In the genomic region with DNA sequence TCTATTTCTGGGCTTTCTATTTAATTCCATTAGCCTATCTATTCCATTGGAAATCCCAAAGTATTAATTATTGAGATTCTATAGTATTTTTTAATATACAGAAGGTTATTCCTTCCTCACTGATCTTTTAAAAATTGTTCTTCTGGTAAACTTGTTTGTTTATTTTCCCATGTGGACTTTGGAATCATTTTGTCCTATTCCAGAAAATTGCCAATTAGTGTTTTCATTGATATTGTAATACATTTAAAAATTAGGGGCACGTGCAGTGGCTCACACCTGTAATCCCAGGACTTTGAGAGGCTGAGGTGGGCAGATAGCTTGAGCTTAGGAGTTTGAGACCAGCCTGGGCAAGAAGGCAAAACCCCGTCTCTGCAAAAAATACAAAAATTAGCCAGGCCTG, we compare ENCODE assay signal across 34 cellular contexts. TPM values are rescaled to one million over a fixed set of nuclear protein-coding genes. Genes with fewer than 3 reads are reported as not detected.
"Had no signal": no experiment of that assay in that cellular context is flagged by ENCODE, and none has a peak within 500 bp of the region (broad histone marks: within the 10 kb centered on the region; RNA-seq: fewer than 3 reads in every experiment).

No MANE protein-coding gene starts in this region.

- H3K4me1 ChIP-seq: ascending aorta had no signal

- H3K27ac ChIP-seq: ascending aorta, cardiac muscle cell, VCaP had no signal

- H3K9me3 ChIP-seq: ascending aorta had no signal

- ATAC-seq: activated CD8-positive, alpha-beta T cell treated with anti-CD3 and anti-CD28 coated beads for 36 hours; activated naive CD4-positive, alpha-beta T cell treated with anti-CD3 and anti-CD28 coated beads, Interleukin-2, amount 50 U/mL, for 72 hours; activated T-cell treated with anti-CD3 and anti-CD28 coated beads, Interleukin-2, amount 50 U/mL, for 4 hours; activated T-cell treated with anti-CD3 and anti-CD28 coated beads, Interleukin-2, amount 50 U/mL, for 72 hours; activated T-helper 17 cell treated with anti-CD3 and anti-CD28 coated beads, Interleukin-2, amount 50 U/mL, for 72 hours had no signal

- H3K27me3 ChIP-seq: ascending aorta, cardiac muscle cell had no signal

- H3K36me3 ChIP-seq: ascending aorta, cardiac muscle cell had no signal

- FAIRE-seq: bronchial epithelial cell, TTC549 had no signal

- DNase-seq: activated B cell treated with CpG ODN at 0.5 μM for 24 hours; activated CD4-positive, alpha-beta memory T cell treated with anti-CD3 and anti-CD28 coated beads for 36 hours; activated CD4-positive, alpha-beta T cell treated with anti-CD3 and anti-CD28 coated beads for 4 hours; activated CD4-positive, alpha-beta T cell treated with anti-CD3 and anti-CD28 coated beads, Interleukin-2, amount 10 ng/mL, durations not matched to agents 24 days and 14 days; activated CD4-positive, alpha-beta T cell treated with anti-CD3 and anti-CD28 coated beads, Interleukin-2, amount 50 U/mL, for 1 hour; activated CD4-positive, alpha-beta T cell treated with anti-CD3 and anti-CD28 coated beads, Interleukin-2, amount 50 U/mL, for 4 hours; activated CD4-positive, CD25-positive, alpha-beta regulatory T cell treated with anti-CD3 and anti-CD28 coated beads, Interleukin-2, amount 50 U/mL, for 72 hours; activated CD8-positive, alpha-beta memory T cell treated with anti-CD3 and anti-CD28 coated beads, Interleukin-2, amount 50 U/mL, for 4 hours; activated CD8-positive, alpha-beta T cell treated with anti-CD3 and anti-CD28 coated beads for 36 hours; activated effector memory CD4-positive, alpha-beta T cell treated with anti-CD3 and anti-CD28 coated beads, Interleukin-2, amount 50 U/mL, for 16 hours; activated gamma-delta T cell treated with Interleukin-2 at 50 U/mL for 16 hours; activated naive CD4-positive, alpha-beta T cell; activated naive CD4-positive, alpha-beta T cell treated with anti-CD3 and anti-CD28 coated beads for 36 hours; activated naive CD4-positive, alpha-beta T cell treated with anti-CD3 and anti-CD28 coated beads, Interleukin-2, amount 50 U/mL, for 16 hours; activated naive CD8-positive, alpha-beta T cell treated with anti-CD3 and anti-CD28 coated beads for 36 hours; activated T-cell treated with anti-CD3 and anti-CD28 coated beads for 4 hours; activated T-cell treated with anti-CD3 and anti-CD28 coated beads, Interleukin-2, amount 50 U/mL, for 1 hour; activated T-cell treated with anti-CD3 and anti-CD28 coated beads, Interleukin-2, amount 50 U/mL, for 4 hours; activated T-cell treated with anti-CD3 and anti-CD28 coated beads, Interleukin-2, amount 50 U/mL, for 72 hours; amygdala; anterior cingulate cortex; caudate nucleus; cerebellar nuclear complex; T-helper 1 cell; T-helper 2 cell; T-helper 9 cell had no signal

- H3K4me3 ChIP-seq: ascending aorta, cardiac muscle cell had no signal

RNA-seq across cellular contexts. Expression of a gene that starts 8.4 kb away (rescaled TPM):
- total RNA-seq: activated CD4-positive, alpha-beta T cell treated with anti-CD3 and anti-CD28 coated beads, Interleukin-2, amount 10 ng/mL, durations not matched to agents 24 days and 14 days; activated T-helper 1 cell treated with anti-CD3 and anti-CD28 coated beads, Interleukin-12 subunit alpha, Interleukin-12 subunit beta, Interleukin-2, Interleukin-4 antibody, amounts not matched to agents 30 ng/mL and 10 ng/mL and 1 ng/mL, durations not matched to agents 14 hours and 24 hours and 36 hours had no signal

RNA-seq across cellular contexts. Expression of a gene that starts 36.0 kb away (rescaled TPM):
- total RNA-seq: ascending aorta had no signal
